ENCODE assay signal across 14 cellular contexts in genomic region chr5:149616727-149617284, GRCh38. TPM values are rescaled to one million over a fixed set of nuclear protein-coding genes. Genes with fewer than 3 reads are reported as not detected.
DNase-seq lines count a peak whose midpoint lies in the region; ATAC-seq and TF ChIP-seq lines count a peak whose summit lies in the region.
"Had no signal": no experiment of that assay in that cellular context is flagged by ENCODE, and none has a peak within 500 bp of the region (broad histone marks: within the 10 kb centered on the region; RNA-seq: fewer than 3 reads in every experiment).

No MANE protein-coding gene starts in this region.

- H3K4me1 Mint-ChIP-seq in neural progenitor cell: peaks cover 7% of the 10 kb centered on the region

- no peaks in the 10 kb centered on the region for H3K9me3 Mint-ChIP-seq in neural progenitor cell
- H3K9me3 Mint-ChIP-seq: naive B cell had no signal

- H3K27ac Mint-ChIP-seq in neural progenitor cell: no peak overlapping the region

- H3K27me3 ChIP-seq in Karpas-422 (ENCODE audit: low read length): no peaks in the 10 kb centered on the region
- no peaks in the 10 kb centered on the region for H3K27me3 ChIP-seq in neural progenitor cell
- H3K27me3 ChIP-seq: BLaER1, spleen had no signal

- no peak overlapping the region for H3K4me2 ChIP-seq in Karpas-422 (ENCODE audit: low read depth, low read length, poor library complexity, severe bottlenecking)
- H3K4me2 ChIP-seq in neural progenitor cell: no peak overlapping the region

- no peak overlapping the region for H2AFZ ChIP-seq in Karpas-422 (ENCODE audit: low read length)
- H2AFZ ChIP-seq in neural progenitor cell (replicated peaks): no peak overlapping the region

- peaks cover 7% of the 10 kb centered on the region; the same call in 1 of the 2 replicates for H3K79me2 ChIP-seq in Karpas-422 (ENCODE audit: low read length)
- no peaks in the 10 kb centered on the region for H3K79me2 ChIP-seq in neural progenitor cell (ENCODE audit: low read depth)

- DNase-seq in Karpas-422 (no peak), activated gamma-delta T cell treated with Interleukin-2 at 50 U/mL for 16 hours (no peak), GM13976 (ENCODE audit: low spot score) (no peak), neural progenitor cell (ENCODE audit: low spot score) (no peak)
- DNase-seq: head of caudate nucleus, naive B cell, NCI-H226, spleen had no signal

- peaks cover 46% of the 10 kb centered on the region for H3K36me3 ChIP-seq in Karpas-422 (ENCODE audit: insufficient read depth, low read length)
- H3K36me3 ChIP-seq in neural progenitor cell: no peaks in the 10 kb centered on the region
- H3K36me3 ChIP-seq: BLaER1 had no signal

- H3K27me3 Mint-ChIP-seq in neural progenitor cell (ENCODE audit: insufficient read depth, low read depth): peaks cover 4% of the 10 kb centered on the region

- H3F3A ChIP-seq in neural progenitor cell (ENCODE audit: low read depth): no peaks in the 10 kb centered on the region

- H3K27ac ChIP-seq in C4-2B (peak overlapping the region; percentile 89; the same call in 1 of the 2 replicates), Karpas-422 (ENCODE audit: low read length) (peak overlapping the region; percentile 89), neural progenitor cell (no peak overlapping the region)
- H3K27ac ChIP-seq: BLaER1, thoracic aorta had no signal

- no peaks in the 10 kb centered on the region for H3K36me3 Mint-ChIP-seq in neural progenitor cell
- H3K36me3 Mint-ChIP-seq: naive B cell had no signal

- ATAC-seq in GM18873 (IDR thresholded peaks at IDR 0.05; ENCODE audit: low FRiP score, unreplicated experiment) (peak; percentile 81), HG02623 (IDR thresholded peaks at IDR 0.05; ENCODE audit: unreplicated experiment) (peak; percentile 65), HG03139 (IDR thresholded peaks at IDR 0.05; ENCODE audit: unreplicated experiment) (no peak)

- H3K4me3 ChIP-seq in Karpas-422 (ENCODE audit: low read length): no peak overlapping the region
- H3K4me3 ChIP-seq in neural progenitor cell: no peak overlapping the region
- H3K4me3 ChIP-seq: BLaER1, spleen, thoracic aorta had no signal

- TF ChIP-seq CTCF in C4-2B (conservative IDR thresholded peaks at IDR 0.05) (no peak), GM13976 (IDR thresholded peaks at IDR 0.05; ENCODE audit: borderline replicate concordance, control extremely low read depth, extremely low read depth, insufficient read depth, missing control alignments) (no peak), neural progenitor cell (IDR thresholded peaks at IDR 0.05) (no peak)

- 0 out of 2 replicates have a peak overlapping the region, but pooled peaks have one; percentile 34 for H3K9ac ChIP-seq in Karpas-422 (ENCODE audit: low read length)
- H3K9ac ChIP-seq in neural progenitor cell: no peak overlapping the region
- H3K9ac ChIP-seq: BLaER1 had no signal

- no peaks in the 10 kb centered on the region for H4K20me1 ChIP-seq in Karpas-422 (ENCODE audit: insufficient read depth, low read depth, low read length)
- H4K20me1 ChIP-seq in neural progenitor cell (ENCODE audit: low read depth): no peaks in the 10 kb centered on the region
- H4K20me1 ChIP-seq: BLaER1 had no signal

- peaks cover 53% of the 10 kb centered on the region for H3K4me1 ChIP-seq in Karpas-422 (ENCODE audit: low read length)
- peaks cover 3% of the 10 kb centered on the region for H3K4me1 ChIP-seq in neural progenitor cell

- H3K9me3 ChIP-seq in Karpas-422 (ENCODE audit: low read length): no peaks in the 10 kb centered on the region
- no peaks in the 10 kb centered on the region for H3K9me3 ChIP-seq in neural progenitor cell (ENCODE audit: low read depth)
- H3K9me3 ChIP-seq: BLaER1, spleen, thoracic aorta had no signal

- no peak overlapping the region for H3K4me3 Mint-ChIP-seq in neural progenitor cell
- H3K4me3 Mint-ChIP-seq: naive B cell had no signal

- no peaks in the 10 kb centered on the region for H3K9me2 ChIP-seq in Karpas-422 (replicated peaks; ENCODE audit: insufficient read depth, low read length)

- in situ Hi-C loops in GM13976 (cut with MboI; ENCODE audit: low sequenced_read_pairs, unreplicated experiment): no loop called here

RNA-seq across cellular contexts. Expression of gene ARHGEF37, which starts 35.5 kb away (rescaled TPM):
- total RNA-seq in Karpas-422 (2014; rRNA removed; shearing (Covaris generic); ENCODE audit: low replicate concordance): 17.0 and 30.0 TPM in 2 replicates
- 0.99 and 1.7 TPM in 2 replicates for total RNA-seq in neural progenitor cell (ENCODE audit: low replicate concordance)
